In genomic region chr7:159067870-159068787, GRCh38 we compare ENCODE assay signal across 9 cellular contexts.
A peak's percentile ranks its signal among the peaks of the same experiment; 100 is the strongest.
DNase-seq lines count a peak whose midpoint lies in the region; ATAC-seq and TF ChIP-seq lines count a peak whose summit lies in the region.
"Had no signal": no experiment of that assay in that cellular context is flagged by ENCODE, and none has a peak within 500 bp of the region (broad histone marks: within the 10 kb centered on the region; RNA-seq: fewer than 3 reads in every experiment).

No MANE protein-coding gene starts in this region.

- peaks cover 0 to 12% of the 10 kb centered on the region in 2 donors for H3K4me1 ChIP-seq in uterus

- ATAC-seq in HG03460 (IDR thresholded peaks at IDR 0.05; ENCODE audit: unreplicated experiment) (no peak), GM21360 (IDR thresholded peaks at IDR 0.05; ENCODE audit: unreplicated experiment) (no peak)

- H3K27me3 Mint-ChIP-seq in activated naive CD4-positive, alpha-beta T cell treated with anti-CD3 and anti-CD28 coated beads for 36 hours (ENCODE audit: low read depth): peaks cover 7% of the 10 kb centered on the region
- peaks cover 3% of the 10 kb centered on the region for H3K27me3 Mint-ChIP-seq in neural crest cell (ENCODE audit: low read depth)

- no peak overlapping the region for H3K4me3 ChIP-seq in uterus

- no peaks in the 10 kb centered on the region for H3K9me3 Mint-ChIP-seq in activated naive CD4-positive, alpha-beta T cell treated with anti-CD3 and anti-CD28 coated beads for 36 hours
- no peaks in the 10 kb centered on the region for H3K9me3 Mint-ChIP-seq in neural crest cell

- no peaks in the 10 kb centered on the region for H3K36me3 Mint-ChIP-seq in activated naive CD4-positive, alpha-beta T cell treated with anti-CD3 and anti-CD28 coated beads for 36 hours (ENCODE audit: low read depth)
- H3K36me3 Mint-ChIP-seq in neural crest cell (ENCODE audit: low read depth): no peaks in the 10 kb centered on the region

- H3K9me3 ChIP-seq in uterus: no peaks in the 10 kb centered on the region

- peaks cover 25% of the 10 kb centered on the region for H3K4me1 Mint-ChIP-seq in activated naive CD4-positive, alpha-beta T cell treated with anti-CD3 and anti-CD28 coated beads for 36 hours (ENCODE audit: low read depth)
- peaks cover 27% of the 10 kb centered on the region for H3K4me1 Mint-ChIP-seq in neural crest cell

- DNase-seq in activated naive CD4-positive, alpha-beta T cell treated with anti-CD3 and anti-CD28 coated beads for 36 hours: peak; percentile 14
- DNase-seq in activated naive CD4-positive, alpha-beta T cell (lab: John Stamatoyannopoulos, UW): no peak
- DNase-seq in head of caudate nucleus (peak in 25 of 42 donors; percentile 13 to 61 (median 33)), neural crest cell (ENCODE audit: low read depth, low spot score) (no peak), uterus (peak; percentile 59 to 75), GM13977 (ENCODE audit: low spot score) (no peak)
- DNase-seq: NCI-H526 treated with DMSO at 0.1 percent for 48 hours had no signal

- no peak overlapping the region for H3K4me3 Mint-ChIP-seq in activated naive CD4-positive, alpha-beta T cell treated with anti-CD3 and anti-CD28 coated beads for 36 hours
- H3K4me3 Mint-ChIP-seq in neural crest cell: no peak overlapping the region

- intact Hi-C loops in activated naive CD4-positive, alpha-beta T cell treated with anti-CD3 and anti-CD28 coated beads for 36 hours (cut with micrococcal nuclease): no loop called here
- intact Hi-C loops in head of caudate nucleus (cut with DNase I) (no loop called here), uterus (cut with DNase I; ENCODE audit: low total_unique reads) (no loop called here)

- TF ChIP-seq POLR2A in uterus (IDR thresholded peaks at IDR 0.05): no peak

- H3K36me3 ChIP-seq in uterus: no peaks in the 10 kb centered on the region

- in situ Hi-C loops in GM13977 (cut with MboI; ENCODE audit: low pct_unique_long_range_greater_than_20kb, low sequenced_read_pairs, unreplicated experiment): no loop called here

- CTCF ChIA-PET in activated naive CD4-positive, alpha-beta T cell treated with anti-CD3 and anti-CD28 coated beads for 36 hours (lab: Charles Lee): no interaction called here

- H3K27ac ChIP-seq in uterus: peak overlapping the region; percentile 62 to 73

- no peak overlapping the region for H3K27ac Mint-ChIP-seq in activated naive CD4-positive, alpha-beta T cell treated with anti-CD3 and anti-CD28 coated beads for 36 hours
- peak overlapping the region; percentile 20 for H3K27ac Mint-ChIP-seq in neural crest cell (ENCODE audit: unreplicated experiment)

- no peak for TF ChIP-seq CTCF in neural crest cell (conservative IDR thresholded peaks at IDR 0.05)
- no peak for TF ChIP-seq CTCF in uterus (IDR thresholded peaks at IDR 0.05)
- TF ChIP-seq CTCF in GM13977 (IDR thresholded peaks at IDR 0.05; ENCODE audit: extremely low read depth, insufficient read depth, missing control alignments): no peak

- H3K27me3 ChIP-seq in uterus: no peaks in the 10 kb centered on the region

Comparison
In these comparisons a context has a peak if more than half of its experiments do, and no peak if none do; other contexts are left out.
1. DNase-seq: peak in activated naive CD4-positive, alpha-beta T cell treated with anti-CD3 and anti-CD28 coated beads for 36 hours (single experiment), head of caudate nucleus (25 of 42) and uterus (2 of 2); none in activated naive CD4-positive, alpha-beta T cell (0 of 4), neural crest cell (single experiment) and GM13977 (single experiment).